18 cellular contexts compared by ENCODE assay signal in the genomic region with DNA sequence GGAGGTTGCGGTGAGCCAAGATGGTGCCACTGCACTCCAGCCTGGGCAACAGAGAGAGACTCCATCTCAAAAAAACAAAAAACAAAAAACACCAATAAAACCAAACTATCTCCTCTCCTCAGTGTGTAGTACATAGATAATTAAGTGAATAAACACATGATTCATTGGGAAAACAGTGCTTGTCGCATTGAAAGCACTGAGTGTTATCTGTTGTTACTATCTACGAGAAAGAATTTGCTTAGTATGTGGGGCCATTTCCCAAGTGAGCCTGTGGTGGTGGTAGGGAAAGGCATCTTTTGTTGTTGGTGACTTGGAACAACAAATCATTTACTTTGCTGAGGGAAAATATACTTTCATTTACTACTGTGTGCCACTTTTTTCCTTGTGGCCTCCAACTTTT. TPM values are rescaled to one million over a fixed set of nuclear protein-coding genes. Genes with fewer than 3 reads are reported as not detected.
DNase-seq lines count a peak whose midpoint lies in the region; ATAC-seq, FAIRE-seq and TF ChIP-seq lines count a peak whose summit lies in the region.
"Had no signal": no experiment of that assay in that cellular context is flagged by ENCODE, and none has a peak within 500 bp of the region (broad histone marks: within the 10 kb centered on the region; RNA-seq: fewer than 3 reads in every experiment).

No MANE protein-coding gene starts in this region.

- peak overlapping the region; percentile 59; the same call in 1 of the 2 replicates for H3K4me2 ChIP-seq in IMR-90 (ENCODE audit: low read depth, low read length)
- H3K4me2 ChIP-seq in HepG2 (ENCODE audit: low read depth, low read length): no peak overlapping the region

- H3K27ac ChIP-seq in IMR-90 (ENCODE audit: insufficient read depth, low read length) (no peak overlapping the region), HepG2 (ENCODE audit: extremely low read length, insufficient read depth, low read length) (no peak overlapping the region), A673 (ENCODE audit: low read depth, low read length, poor library complexity, severe bottlenecking) (no peak overlapping the region)

- peak; percentile 13 for DNase-seq in AG09309 (ENCODE audit: low read depth)
- peak; percentile 55 for DNase-seq in IMR-90
- peak; percentile 28 for DNase-seq in astrocyte of the spinal cord (ENCODE audit: low read depth, low spot score)
- no peak for DNase-seq in HepG2 (ENCODE audit: low spot score)
- DNase-seq in glomerular visceral epithelial cell (ENCODE audit: extremely low spot score): no peak
- DNase-seq in A673 (ENCODE audit: low spot score): no peak
- DNase-seq in DMS79 (lab: John Stamatoyannopoulos, UW): no peak
- DNase-seq: activated CD8-positive, alpha-beta memory T cell treated with anti-CD3 and anti-CD28 coated beads, Interleukin-2, amount 50 U/mL, for 4 hours; CD4-positive, CD25-positive, alpha-beta regulatory T cell; GF-D8; immature natural killer cell; NCI-H1417 treated with DMSO at 0.1 percent for 48 hours; NCI-H446; RPMI8226 had no signal

- dilution Hi-C loops in IMR-90 (cut with HindIII; ENCODE audit: low sequenced_read_pairs, unreplicated experiment): no loop called here

- H3K9ac ChIP-seq in IMR-90 (ENCODE audit: low read depth, low read length) (no peak overlapping the region), HepG2 (ENCODE audit: insufficient read depth, low read depth, low read length) (no peak overlapping the region)

- H4K20me1 ChIP-seq in IMR-90 (ENCODE audit: insufficient read depth, low read length): peaks cover 14% of the 10 kb centered on the region; the same call in 1 of the 2 replicates
- peaks cover 7% of the 10 kb centered on the region; the same call in 1 of the 2 replicates for H4K20me1 ChIP-seq in HepG2 (ENCODE audit: insufficient read depth, low read length)

- in situ Hi-C loops in IMR-90 (cut with MboI; ENCODE audit: low sequenced_read_pairs): no loop called here
- in situ Hi-C loops in astrocyte of the spinal cord (cut with HindIII; ENCODE audit: low sequenced_read_pairs): no loop called here
- in situ Hi-C loops in HepG2 (cut with HindIII; ENCODE audit: extremely low pct_ligation_motif_present, low pct_unique_long_range_greater_than_20kb): no loop called here

- ATAC-seq in IMR-90 (ENCODE audit: low read depth): peak; percentile 89
- no peak for ATAC-seq in HepG2
- no peak for ATAC-seq in HG02938 (IDR thresholded peaks at IDR 0.05; ENCODE audit: unreplicated experiment)
- ATAC-seq: activated naive CD4-positive, alpha-beta T cell treated with anti-CD3 and anti-CD28 coated beads, Interleukin-2, amount 50 U/mL, for 72 hours; stimulated activated effector memory CD8-positive, alpha-beta T cell treated with anti-CD3 and anti-CD28 coated beads, Interleukin-12 subunit alpha, Interleukin-12 subunit beta, amount 100 ng/mL, for 72 hours had no signal

- H3K4ac ChIP-seq in IMR-90 (ENCODE audit: low read depth, low read length): no peak overlapping the region

- TF ChIP-seq POLR2A in IMR-90 (IDR thresholded peaks at IDR 0.05; ENCODE audit: low read depth, low read length) (no peak), HepG2 (IDR thresholded peaks at IDR 0.05; ENCODE audit: insufficient read depth in 1 of 2, low read depth in 2 of 2, low read length in 2 of 2) (no peak)

- no peak overlapping the region for H3K4me3 ChIP-seq in AG09309 (ENCODE audit: control insufficient read depth, low read depth, low read length)
- no peak overlapping the region for H3K4me3 ChIP-seq in IMR-90 (ENCODE audit: insufficient read depth, low read depth, low read length)
- H3K4me3 ChIP-seq in astrocyte of the spinal cord (ENCODE audit: low read depth, low read length): no peak overlapping the region
- no peak overlapping the region for H3K4me3 ChIP-seq in HepG2 (replicated peaks in 1 of 3; ENCODE audit: insufficient read depth in 1 of 3, low read depth in 2 of 3, low read length in 3 of 3)
- H3K4me3 ChIP-seq in A673 (ENCODE audit: low read depth, low read length, poor library complexity, severe bottlenecking): no peak overlapping the region

- no peak overlapping the region for H2AK9ac ChIP-seq in IMR-90 (replicated peaks; ENCODE audit: low read depth, low read length, poor library complexity)

- no peak overlapping the region for H2BK120ac ChIP-seq in IMR-90 (ENCODE audit: low read depth, low read length)

- H3K56ac ChIP-seq in IMR-90 (ENCODE audit: extremely low read depth, insufficient read depth, low read length): no peak overlapping the region

- H4K91ac ChIP-seq in IMR-90 (ENCODE audit: insufficient read depth, low read depth, low read length): no peak overlapping the region

- no CpG with 5 or more reads among the region's 3 CpGs for WGBS in IMR-90 (ENCODE audit: extremely low coverage in 2 of 2, insufficient read length in 1 of 2), 2 experiments
- WGBS in HepG2 (ENCODE audit: low lambda C conversion rate): 89% methylated on average over 3 of the region's 3 CpGs

- BruUV-seq in IMR-90 (replicated peaks; lab: Mats Ljungman, UMichigan): no TSS peak
- BruUV-seq in HepG2 (replicated peaks; lab: Mats Ljungman, UMichigan): no TSS peak
- BruUV-seq in A673 (replicated peaks; lab: Mats Ljungman, UMichigan): no TSS peak

- POLR2A ChIA-PET in IMR-90 (lab: Charles Lee; ENCODE audit: unreplicated experiment) (no interaction called here), HepG2 (lab: Yijun Ruan, JAX) (no interaction called here), A673 (lab: Charles Lee; ENCODE audit: low non-redundant PET) (no interaction called here)

- no peak overlapping the region for H4K8ac ChIP-seq in IMR-90 (ENCODE audit: low read depth in 2 of 2, low read length in 2 of 2)

- H3K27me3 ChIP-seq in IMR-90 (ENCODE audit: control insufficient read depth, insufficient read depth, low read length) (no peaks in the 10 kb centered on the region), HepG2 (ENCODE audit: control insufficient read depth in 1 of 2, insufficient read depth in 2 of 2, low read length in 2 of 2) (no peaks in the 10 kb centered on the region), A673 (replicated peaks; ENCODE audit: insufficient read depth, low read depth, low read length, poor library complexity) (no peaks in the 10 kb centered on the region)

- CTCF ChIA-PET in IMR-90 (lab: Yijun Ruan, JAX) (no interaction called here), HepG2 (lab: Yijun Ruan, JAX; ENCODE audit: low intra/inter-chr PET ratio, low total read pairs) (no interaction called here), A673 (lab: Charles Lee) (no interaction called here)

- H3K23ac ChIP-seq in IMR-90 (ENCODE audit: low read depth, low read length): no peak overlapping the region

- peaks cover 13 to 60% of the 10 kb centered on the region in 2 experiments for H3K79me1 ChIP-seq in IMR-90 (ENCODE audit: low read depth in 1 of 2, low read length in 2 of 2)

- no peak overlapping the region for H2AFZ ChIP-seq in IMR-90 (replicated peaks; ENCODE audit: low read length, poor library complexity)
- no peak overlapping the region for H2AFZ ChIP-seq in HepG2 (ENCODE audit: low read length)

- intact Hi-C loops in IMR-90 (cut with micrococcal nuclease): loop anchor here (5.0 kb wide), 1 partner anchor 42 kb away; a partner anchor contains a TSS
- intact Hi-C loops in HepG2 (cut with micrococcal nuclease; ENCODE audit: unreplicated experiment): no loop called here
- intact Hi-C loops in A673 (cut with micrococcal nuclease; ENCODE audit: unreplicated experiment): no loop called here

- TF ChIP-seq RAD21 in IMR-90 (IDR thresholded peaks at IDR 0.05; ENCODE audit: low read length) (no peak), HepG2 (CRISPR knock-in tag; IDR thresholded peaks at IDR 0.05) (no peak)

- no peak for FAIRE-seq in HepG2 (lab: Jason Lieb, UNC)
- FAIRE-seq: colon had no signal

- H3K9me1 ChIP-seq in IMR-90 (ENCODE audit: insufficient read depth, low read length): peaks cover 5% of the 10 kb centered on the region; the same call in 1 of the 2 replicates

- H3K4me1 ChIP-seq in IMR-90 (ENCODE audit: control insufficient read depth, insufficient read depth, low read length) (peaks cover 6% of the 10 kb centered on the region; the same call in 1 of the 2 replicates), HepG2 (ENCODE audit: insufficient read depth, low read length) (peaks cover 35% of the 10 kb centered on the region), A673 (ENCODE audit: insufficient read depth, low read length, poor library complexity, severe bottlenecking) (no peaks in the 10 kb centered on the region)

- TF ChIP-seq CTCF in AG09309 (IDR thresholded peaks at IDR 0.05; ENCODE audit: control insufficient read depth, insufficient read depth, low read depth, low read length, missing control alignments) (no peak), IMR-90 (conservative IDR thresholded peaks at IDR 0.05; ENCODE audit: low read depth, low read length) (no peak), astrocyte of the spinal cord (IDR thresholded peaks at IDR 0.05; ENCODE audit: low read depth, low read length) (no peak), HepG2 (CRISPR knock-in tag; IDR thresholded peaks at IDR 0.05) (no peak), A673 (conservative IDR thresholded peaks at IDR 0.05; ENCODE audit: low read depth, low read length) (no peak)

- no peak overlapping the region; the same call in 1 of the 2 replicates for H3K14ac ChIP-seq in IMR-90 (replicated peaks; ENCODE audit: low read depth, low read length)

- peaks cover 18% of the 10 kb centered on the region for H3K79me2 ChIP-seq in HepG2 (ENCODE audit: insufficient read depth, low read length)

- H2BK20ac ChIP-seq in IMR-90 (ENCODE audit: low read depth, low read length): no peak overlapping the region

- no peak for TF ChIP-seq EP300 in HepG2 (IDR thresholded peaks at IDR 0.05; ENCODE audit: low read depth in 2 of 2, low read length in 2 of 2)
- no peak for TF ChIP-seq EP300 in HepG2 (CRISPR knock-in tag; IDR thresholded peaks at IDR 0.05; ENCODE audit: borderline replicate concordance)

- peaks cover 2% of the 10 kb centered on the region; the same call in 1 of the 2 replicates for H3K36me3 ChIP-seq in IMR-90 (ENCODE audit: control insufficient read depth, insufficient read depth, low read length)
- peaks cover 1 to 9% of the 10 kb centered on the region in 2 experiments; a peak in 3 of 5 replicates for H3K36me3 ChIP-seq in HepG2 (replicated peaks in 1 of 2; ENCODE audit: control insufficient read depth in 1 of 2, insufficient read depth in 2 of 2, low read length in 2 of 2)
- peaks cover 11% of the 10 kb centered on the region for H3K36me3 ChIP-seq in A673 (ENCODE audit: insufficient read depth, low read length, poor library complexity, severe bottlenecking)

- no peak overlapping the region for H2BK15ac ChIP-seq in IMR-90 (ENCODE audit: low read depth, low read length)

- no peak overlapping the region for H3K18ac ChIP-seq in IMR-90 (ENCODE audit: low read depth, low read length)

- H4K5ac ChIP-seq in IMR-90 (ENCODE audit: low read depth, low read length): no peak overlapping the region

- H2AK5ac ChIP-seq in IMR-90 (ENCODE audit: low read depth, low read length): no peak overlapping the region

- peak overlapping the region; percentile 24 for H2BK5ac ChIP-seq in IMR-90 (ENCODE audit: low read depth, low read length, poor library complexity, severe bottlenecking)

- no peaks in the 10 kb centered on the region for H3K9me3 ChIP-seq in IMR-90 (ENCODE audit: control insufficient read depth, insufficient read depth, low read length)
- no peaks in the 10 kb centered on the region for H3K9me3 ChIP-seq in HepG2 (ENCODE audit: low read length)
- H3K9me3 ChIP-seq in A673 (ENCODE audit: low read depth, low read length, poor library complexity, severe bottlenecking): no peaks in the 10 kb centered on the region

RNA-seq across cellular contexts. Expression of a gene that starts 42.6 kb away (rescaled TPM):
- total RNA-seq in IMR-90 (2012; rRNA removed) (14.7 and 23.6 TPM in 2 replicates), HepG2 (2016; rRNA removed; fragmentation: Illumina TruSeq; extraction: Trizol) (21.3 and 25.9 TPM in 2 replicates), A673 (2021) (22.4 and 23.2 TPM in 2 replicates)
- polyA plus RNA-seq in IMR-90 (2012; rRNA removed) (5.7 and 7.8 TPM in 2 replicates), HepG2 (2011; rRNA removed) (7.7 and 7.9 TPM in 2 replicates)
- 1.1 and 1.7 TPM in 2 replicates for polyA plus RNA-seq in IMR-90 (2012; cell fraction: cytosol; rRNA removed)
- polyA plus RNA-seq in IMR-90 (2012; cell fraction: nucleus; rRNA removed; ENCODE audit: low replicate concordance): 1.8 and 10.0 TPM in 2 replicates
- 15.6 and 19.7 TPM in 2 replicates for total RNA-seq in HepG2 (2016; cell fraction: cytosol; rRNA removed; fragmentation: Illumina TruSeq; extraction: Trizol; ENCODE audit: low read depth)
- 18.9 and 19.6 TPM in 2 replicates for total RNA-seq in HepG2 (2016; cell fraction: insoluble cytoplasmic fraction; rRNA removed; fragmentation: Illumina TruSeq; extraction: Trizol)
- total RNA-seq in HepG2 (2016; cell fraction: membrane; rRNA removed; fragmentation: Illumina TruSeq; extraction: Trizol): 10.7 and 11.3 TPM in 2 replicates
- 13.9 and 15.9 TPM in 2 replicates for total RNA-seq in HepG2 (2016; cell fraction: nucleus; rRNA removed; fragmentation: Illumina TruSeq; extraction: Trizol)
- 3.0 and 4.2 TPM in 2 replicates for polyA plus RNA-seq in HepG2 (2011; cell fraction: cytosol; rRNA removed)
- polyA plus RNA-seq in HepG2 (2011; cell fraction: nucleus; rRNA removed): 5.1 and 6.1 TPM in 2 replicates
- 11.0 and 12.9 TPM in 2 replicates for polyA plus RNA-seq in HepG2 (2012)
- 0.66 and 0.77 TPM in 2 replicates for polyA plus RNA-seq in HepG2 (2016; cell fraction: cytosol; fragmentation: Illumina TruSeq; extraction: Trizol; ENCODE audit: low read depth)
- polyA plus RNA-seq in HepG2 (2016; cell fraction: insoluble cytoplasmic fraction; fragmentation: Illumina TruSeq; extraction: Trizol; ENCODE audit: low read depth): 12.8 and 15.4 TPM in 2 replicates
- polyA plus RNA-seq in HepG2 (2016; cell fraction: membrane; fragmentation: Illumina TruSeq; extraction: Trizol; ENCODE audit: low read depth): 1.9 TPM in 2 replicates
- polyA plus RNA-seq in HepG2 (2016; cell fraction: nucleus; fragmentation: Illumina TruSeq; extraction: Trizol; ENCODE audit: insufficient read depth, low read depth): 16.3 and 17.5 TPM in 2 replicates
- 7.7 and 8.4 TPM in 2 replicates for polyA minus RNA-seq in HepG2 (2011; rRNA and poly(A)+ RNA removed; ENCODE audit: low replicate concordance)
- polyA minus RNA-seq in HepG2 (2011; cell fraction: cytosol; rRNA and poly(A)+ RNA removed): 14.1 and 20.3 TPM in 2 replicates
- 18.3 and 23.4 TPM in 2 replicates for polyA minus RNA-seq in HepG2 (2011; cell fraction: nucleus; rRNA and poly(A)+ RNA removed)

RNA-seq across cellular contexts. Expression of a gene that starts 59.4 kb away (rescaled TPM):
- total RNA-seq in IMR-90 (2012; rRNA removed) (9.9 and 19.2 TPM in 2 replicates), HepG2 (2016; rRNA removed; fragmentation: Illumina TruSeq; extraction: Trizol) (25.6 and 26.9 TPM in 2 replicates), A673 (2021) (13.4 and 14.8 TPM in 2 replicates)
- polyA plus RNA-seq in IMR-90 (2012; rRNA removed) (15.0 and 17.2 TPM in 2 replicates), HepG2 (2011; rRNA removed) (20.8 and 27.7 TPM in 2 replicates)
- 3.8 and 5.1 TPM in 2 replicates for polyA plus RNA-seq in IMR-90 (2012; cell fraction: cytosol; rRNA removed)
- polyA plus RNA-seq in IMR-90 (2012; cell fraction: nucleus; rRNA removed; ENCODE audit: low replicate concordance): 0.62 and 5.5 TPM in 2 replicates
- total RNA-seq in HepG2 (2016; cell fraction: cytosol; rRNA removed; fragmentation: Illumina TruSeq; extraction: Trizol; ENCODE audit: low read depth): 17.9 and 19.9 TPM in 2 replicates
- total RNA-seq in HepG2 (2016; cell fraction: insoluble cytoplasmic fraction; rRNA removed; fragmentation: Illumina TruSeq; extraction: Trizol): 26.6 and 27.6 TPM in 2 replicates
- total RNA-seq in HepG2 (2016; cell fraction: membrane; rRNA removed; fragmentation: Illumina TruSeq; extraction: Trizol): 31.1 and 33.1 TPM in 2 replicates
- 15.4 and 16.4 TPM in 2 replicates for total RNA-seq in HepG2 (2016; cell fraction: nucleus; rRNA removed; fragmentation: Illumina TruSeq; extraction: Trizol)
- 12.3 and 20.7 TPM in 2 replicates for polyA plus RNA-seq in HepG2 (2011; cell fraction: cytosol; rRNA removed)
- 3.3 and 4.4 TPM in 2 replicates for polyA plus RNA-seq in HepG2 (2011; cell fraction: nucleus; rRNA removed)
- 20.8 and 25.5 TPM in 2 replicates for polyA plus RNA-seq in HepG2 (2012)
- 18.6 and 27.4 TPM in 2 replicates for polyA plus RNA-seq in HepG2 (2016; cell fraction: cytosol; fragmentation: Illumina TruSeq; extraction: Trizol; ENCODE audit: low read depth)
- polyA plus RNA-seq in HepG2 (2016; cell fraction: insoluble cytoplasmic fraction; fragmentation: Illumina TruSeq; extraction: Trizol; ENCODE audit: low read depth): 32.4 and 33.8 TPM in 2 replicates
- 30.4 and 37.5 TPM in 2 replicates for polyA plus RNA-seq in HepG2 (2016; cell fraction: membrane; fragmentation: Illumina TruSeq; extraction: Trizol; ENCODE audit: low read depth)
- 23.7 and 24.2 TPM in 2 replicates for polyA plus RNA-seq in HepG2 (2016; cell fraction: nucleus; fragmentation: Illumina TruSeq; extraction: Trizol; ENCODE audit: insufficient read depth, low read depth)
- polyA minus RNA-seq in HepG2 (2011; rRNA and poly(A)+ RNA removed; ENCODE audit: low replicate concordance): 6.9 and 8.6 TPM in 2 replicates
- 5.4 and 6.6 TPM in 2 replicates for polyA minus RNA-seq in HepG2 (2011; cell fraction: cytosol; rRNA and poly(A)+ RNA removed)
- polyA minus RNA-seq in HepG2 (2011; cell fraction: nucleus; rRNA and poly(A)+ RNA removed): 3.6 and 5.1 TPM in 2 replicates

RNA-seq across cellular contexts. Expression of a gene that starts 59.7 kb away (rescaled TPM):
- total RNA-seq in IMR-90 (2012; rRNA removed) (65.5 and 69.9 TPM in 2 replicates), HepG2 (2016; rRNA removed; fragmentation: Illumina TruSeq; extraction: Trizol) (9.2 and 10.2 TPM in 2 replicates), A673 (2021) (34.4 and 36.6 TPM in 2 replicates)
- polyA plus RNA-seq in IMR-90 (2012; rRNA removed) (21.7 and 28.3 TPM in 2 replicates), HepG2 (2011; rRNA removed) (4.3 and 7.4 TPM in 2 replicates)
- polyA plus RNA-seq in IMR-90 (2012; cell fraction: cytosol; rRNA removed): 4.6 and 5.1 TPM in 2 replicates
- polyA plus RNA-seq in IMR-90 (2012; cell fraction: nucleus; rRNA removed; ENCODE audit: low replicate concordance): 1.7 and 18.9 TPM in 2 replicates
- 1.7 and 2.2 TPM in 2 replicates for total RNA-seq in HepG2 (2016; cell fraction: cytosol; rRNA removed; fragmentation: Illumina TruSeq; extraction: Trizol; ENCODE audit: low read depth)
- 7.8 and 9.8 TPM in 2 replicates for total RNA-seq in HepG2 (2016; cell fraction: insoluble cytoplasmic fraction; rRNA removed; fragmentation: Illumina TruSeq; extraction: Trizol)
- 6.1 and 6.8 TPM in 2 replicates for total RNA-seq in HepG2 (2016; cell fraction: membrane; rRNA removed; fragmentation: Illumina TruSeq; extraction: Trizol)
- 13.9 and 15.6 TPM in 2 replicates for total RNA-seq in HepG2 (2016; cell fraction: nucleus; rRNA removed; fragmentation: Illumina TruSeq; extraction: Trizol)
- 2.8 and 3.6 TPM in 2 replicates for polyA plus RNA-seq in HepG2 (2011; cell fraction: cytosol; rRNA removed)
- 2.2 and 3.6 TPM in 2 replicates for polyA plus RNA-seq in HepG2 (2011; cell fraction: nucleus; rRNA removed)
- polyA plus RNA-seq in HepG2 (2012): 4.2 and 5.9 TPM in 2 replicates
- polyA plus RNA-seq in HepG2 (2016; cell fraction: cytosol; fragmentation: Illumina TruSeq; extraction: Trizol; ENCODE audit: low read depth): 1.4 and 1.7 TPM in 2 replicates
- polyA plus RNA-seq in HepG2 (2016; cell fraction: insoluble cytoplasmic fraction; fragmentation: Illumina TruSeq; extraction: Trizol; ENCODE audit: low read depth): 4.1 and 4.6 TPM in 2 replicates
- 2.7 TPM in 2 replicates for polyA plus RNA-seq in HepG2 (2016; cell fraction: membrane; fragmentation: Illumina TruSeq; extraction: Trizol; ENCODE audit: low read depth)
- polyA plus RNA-seq in HepG2 (2016; cell fraction: nucleus; fragmentation: Illumina TruSeq; extraction: Trizol; ENCODE audit: insufficient read depth, low read depth): 12.9 and 13.8 TPM in 2 replicates
- 5.8 and 9.3 TPM in 2 replicates for polyA minus RNA-seq in HepG2 (2011; rRNA and poly(A)+ RNA removed; ENCODE audit: low replicate concordance)
- 6.3 and 7.1 TPM in 2 replicates for polyA minus RNA-seq in HepG2 (2011; cell fraction: cytosol; rRNA and poly(A)+ RNA removed)
- 16.0 and 16.5 TPM in 2 replicates for polyA minus RNA-seq in HepG2 (2011; cell fraction: nucleus; rRNA and poly(A)+ RNA removed)

Comparison
In these comparisons a context has a peak if more than half of its experiments do, and no peak if none do; other contexts are left out.
1. DNase-seq: peak in AG09309 (single experiment), IMR-90 (single experiment) and astrocyte of the spinal cord (single experiment); none in HepG2 (single experiment), glomerular visceral epithelial cell (single experiment), A673 (single experiment) and DMS79 (single experiment).